13 cellular contexts compared by ENCODE assay signal in the genomic region with DNA sequence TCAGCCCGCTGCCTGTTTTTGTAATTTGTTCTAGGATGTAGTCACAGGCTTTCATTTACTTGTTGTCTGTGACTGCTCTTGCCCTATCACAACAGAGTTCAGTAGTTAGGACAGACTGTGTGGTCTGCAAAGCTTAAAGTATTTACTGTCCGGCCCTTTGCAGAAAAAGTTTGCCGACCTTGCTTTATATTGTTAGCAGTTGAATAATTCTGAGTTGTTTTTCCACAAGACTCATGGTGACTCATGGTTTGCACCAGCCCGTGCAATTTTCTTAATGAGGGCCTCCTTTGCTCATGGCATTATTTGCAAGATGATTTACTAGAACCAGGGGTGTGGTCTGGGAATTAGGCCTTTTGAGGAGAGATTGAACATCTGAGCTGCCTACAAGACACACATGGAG.
DNase-seq lines count a peak whose midpoint lies in the region; ATAC-seq and TF ChIP-seq lines count a peak whose summit lies in the region.
"Had no signal": no experiment of that assay in that cellular context is flagged by ENCODE, and none has a peak within 500 bp of the region (broad histone marks: within the 10 kb centered on the region; RNA-seq: fewer than 3 reads in every experiment).

No MANE protein-coding gene starts in this region.

- no peaks in the 10 kb centered on the region for H3K36me3 ChIP-seq in adipocyte (ENCODE audit: control insufficient read depth, insufficient read depth, low read length, severe bottlenecking)

- H3K27ac Mint-ChIP-seq in activated CD4-positive, alpha-beta T cell treated with anti-CD3 and anti-CD28 coated beads, Interleukin-2, amount 10 ng/mL, durations not matched to agents 7 days and 5 days: no peak overlapping the region

- H3K36me3 Mint-ChIP-seq in activated CD4-positive, alpha-beta T cell treated with anti-CD3 and anti-CD28 coated beads, Interleukin-2, amount 10 ng/mL, durations not matched to agents 7 days and 5 days (ENCODE audit: low read depth): peaks cover 1% of the 10 kb centered on the region

- no peaks in the 10 kb centered on the region for H3K9me3 Mint-ChIP-seq in activated CD4-positive, alpha-beta T cell treated with anti-CD3 and anti-CD28 coated beads, Interleukin-2, amount 10 ng/mL, durations not matched to agents 7 days and 5 days

- TF ChIP-seq CTCF in AG09309 (IDR thresholded peaks at IDR 0.05; ENCODE audit: control insufficient read depth, insufficient read depth, low read depth, low read length, missing control alignments) (no peak), fibroblast of the aortic adventitia (IDR thresholded peaks at IDR 0.05; ENCODE audit: insufficient read depth, low read length) (no peak)

- no peak overlapping the region for H3K9ac ChIP-seq in adipocyte (ENCODE audit: low read length)

- no peak overlapping the region for H3K4me3 ChIP-seq in AG09309 (ENCODE audit: control insufficient read depth, low read depth, low read length)
- H3K4me3 ChIP-seq in adipocyte (ENCODE audit: low read length): peak overlapping the region; percentile 16
- no peak overlapping the region for H3K4me3 ChIP-seq in fibroblast of the aortic adventitia (ENCODE audit: low read depth, low read length)

- H3K9me3 ChIP-seq in adipocyte (ENCODE audit: control insufficient read depth, low read length): no peaks in the 10 kb centered on the region

- H3K4me3 Mint-ChIP-seq in activated CD4-positive, alpha-beta T cell treated with anti-CD3 and anti-CD28 coated beads, Interleukin-2, amount 10 ng/mL, durations not matched to agents 7 days and 5 days: no peak overlapping the region

- DNase-seq in AG09309 (ENCODE audit: low read depth) (peak; percentile 80), HS-5 (ENCODE audit: low read depth) (peak; percentile 60), adipocyte (ENCODE audit: low read depth) (peak; percentile 82), fibroblast of the aortic adventitia (ENCODE audit: low read depth) (peak; percentile 80), SKM-1 treated with dmso at 0.1 percent for 144 hours (lab: John Stamatoyannopoulos, UW; ENCODE audit: unreplicated experiment) (no peak), NCI-H510A (lab: John Stamatoyannopoulos, UW) (no peak)
- DNase-seq in activated CD4-positive, alpha-beta T cell treated with anti-CD3 and anti-CD28 coated beads, Interleukin-2, amount 10 ng/mL, durations not matched to agents 7 days and 5 days: no peak
- DNase-seq: activated CD4-positive, CD25-positive, alpha-beta regulatory T cell treated with anti-CD3 and anti-CD28 coated beads, Interleukin-2, amount 50 U/mL, for 72 hours; NCI-H1092; NCI-H526; stimulated activated CD4-positive, alpha-beta T cell treated with anti-CD3 and anti-CD28 coated beads, Interleukin-15, amount 100 ng/mL, for 24 hours; stimulated activated CD8-positive, alpha-beta memory T cell treated with anti-CD3 and anti-CD28 coated beads, Interleukin-4, amount 100 ng/mL, for 48 hours had no signal

- peaks cover 13% of the 10 kb centered on the region for H3K4me1 Mint-ChIP-seq in activated CD4-positive, alpha-beta T cell treated with anti-CD3 and anti-CD28 coated beads, Interleukin-2, amount 10 ng/mL, durations not matched to agents 7 days and 5 days

- H3K27me3 Mint-ChIP-seq in activated CD4-positive, alpha-beta T cell treated with anti-CD3 and anti-CD28 coated beads, Interleukin-2, amount 10 ng/mL, durations not matched to agents 7 days and 5 days: no peaks in the 10 kb centered on the region

- POLR2A ChIA-PET in activated CD4-positive, alpha-beta T cell treated with anti-CD3 and anti-CD28 coated beads, Interleukin-2, amount 10 ng/mL, durations not matched to agents 7 days and 5 days (lab: Charles Lee): no interaction called here

- CTCF ChIA-PET in activated CD4-positive, alpha-beta T cell treated with anti-CD3 and anti-CD28 coated beads, Interleukin-2, amount 10 ng/mL, durations not matched to agents 7 days and 5 days (lab: Charles Lee): interaction anchor here (1.4 kb wide), 1 partner anchor 21 kb away, joined by 3 read pairs; no protein-coding TSS in a partner anchor

- ATAC-seq in GM21786 (IDR thresholded peaks at IDR 0.05; ENCODE audit: unreplicated experiment): no peak

- H3K27me3 ChIP-seq in adipocyte (replicated peaks; ENCODE audit: control insufficient read depth, insufficient read depth, low read length): no peaks in the 10 kb centered on the region

- H3K4me1 ChIP-seq in adipocyte (ENCODE audit: control insufficient read depth, insufficient read depth, low read length): peaks cover 37% of the 10 kb centered on the region

Comparison
In these comparisons a context has a peak if more than half of its experiments do, and no peak if none do; other contexts are left out.
1. DNase-seq: peak in AG09309 (single experiment), HS-5 (single experiment), adipocyte (single experiment) and fibroblast of the aortic adventitia (single experiment); none in SKM-1 treated with dmso at 0.1 percent for 144 hours (single experiment), activated CD4-positive, alpha-beta T cell treated with anti-CD3 and anti-CD28 coated beads, Interleukin-2, amount 10 ng/mL, durations not matched to agents 7 days and 5 days (single experiment) and NCI-H510A (single experiment).